Comparison of ENCODE assay signal across 8 cellular contexts in the genomic region with DNA sequence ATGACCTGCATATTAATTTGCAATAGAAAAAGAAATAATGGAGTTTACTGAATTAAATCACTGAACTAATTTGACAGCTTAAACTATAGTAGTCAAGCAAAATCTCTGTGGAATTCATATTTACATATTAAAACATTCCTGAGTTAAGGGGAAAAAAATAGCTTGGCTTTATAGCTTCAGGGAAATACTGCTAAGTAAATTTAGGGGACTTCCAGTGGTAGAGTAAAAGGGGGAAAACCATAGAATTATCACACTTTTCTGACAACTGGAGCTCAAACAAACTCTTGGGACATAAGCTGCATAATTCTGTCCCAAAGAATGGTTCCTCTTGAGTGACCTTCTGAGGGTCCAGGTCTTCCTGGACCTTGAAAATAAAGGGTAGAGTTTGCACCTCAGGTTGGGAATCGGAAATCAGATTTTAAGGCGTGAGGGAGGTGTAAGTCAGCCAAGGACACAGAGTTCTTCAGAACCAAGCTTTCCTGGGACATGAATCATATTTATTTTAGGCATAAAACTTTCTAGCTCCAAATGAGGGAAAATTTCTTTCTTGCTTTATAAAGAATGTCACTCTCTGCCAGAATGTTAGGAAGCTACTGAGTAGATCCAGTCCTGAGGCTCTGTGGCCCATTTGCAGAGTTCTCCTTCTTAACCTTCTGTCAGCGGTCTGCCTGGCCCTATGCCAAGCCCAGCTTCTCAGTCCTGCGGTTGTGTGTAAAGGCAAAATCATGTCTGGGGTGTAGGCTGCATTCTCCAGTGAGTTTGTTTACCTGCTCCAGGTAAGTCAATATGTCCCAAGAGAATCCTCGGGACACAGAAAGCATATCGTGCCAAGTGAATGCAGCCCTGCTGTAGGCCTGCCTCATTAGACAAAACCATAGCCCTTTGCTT. TPM values are rescaled to one million over a fixed set of nuclear protein-coding genes. Genes with fewer than 3 reads are reported as not detected.
A peak's percentile ranks its signal among the peaks of the same experiment; 100 is the strongest.
DNase-seq lines count a peak whose midpoint lies in the region; ATAC-seq, FAIRE-seq and TF ChIP-seq lines count a peak whose summit lies in the region.
"Had no signal": no experiment of that assay in that cellular context is flagged by ENCODE, and none has a peak within 500 bp of the region (broad histone marks: within the 10 kb centered on the region; RNA-seq: fewer than 3 reads in every experiment).

No MANE protein-coding gene starts in this region.

- no peaks in the 10 kb centered on the region for H3K9me3 ChIP-seq in kidney (ENCODE audit: control insufficient read depth in 1 of 2, low read length in 2 of 2)
- H3K9me3 ChIP-seq in tibial nerve, result no peaks in the 10 kb centered on the region
- H3K9me3 ChIP-seq in MM.1S (replicated peaks; ENCODE audit: insufficient read depth, low read length), result no peaks in the 10 kb centered on the region

- no peaks in the 10 kb centered on the region for H3F3A ChIP-seq in MM.1S (ENCODE audit: insufficient read depth, low read length)

- no peak for TF ChIP-seq POLR2A in tibial nerve (IDR thresholded peaks at IDR 0.05)

- H3K9ac ChIP-seq in kidney (ENCODE audit: low read length in 2 of 2) (peak overlapping the region in 1 of 2 donors; percentile 23), MM.1S (ENCODE audit: low read length) (no peak overlapping the region)

- no peaks in the 10 kb centered on the region for H3K79me2 ChIP-seq in MM.1S (ENCODE audit: low read length)

- H3K4me3 ChIP-seq in astrocyte of the cerebellum (ENCODE audit: low read depth, low read length) (no peak overlapping the region), kidney (ENCODE audit: low read length in 2 of 2) (peak overlapping the region; percentile 31 to 36), tibial nerve (no peak overlapping the region), MM.1S (ENCODE audit: low read length) (no peak overlapping the region)
- H3K4me3 ChIP-seq: smooth muscle cell had no signal

- peaks cover 2 to 9% of the 10 kb centered on the region in 2 donors for H3K4me1 ChIP-seq in kidney (ENCODE audit: control insufficient read depth in 1 of 2, insufficient read depth in 1 of 2, low read depth in 1 of 2, low read length in 2 of 2)
- peaks cover 0 to 21% (median 3%) of the 10 kb centered on the region in 4 donors for H3K4me1 ChIP-seq in tibial nerve
- H3K4me1 ChIP-seq in MM.1S (ENCODE audit: low read length), result no peaks in the 10 kb centered on the region

- no peak for FAIRE-seq in kidney (lab: Jason Lieb, UNC)

- H2AFZ ChIP-seq in MM.1S (ENCODE audit: low read length), result no peak overlapping the region

- H4K20me1 ChIP-seq in MM.1S (ENCODE audit: insufficient read depth, low read length), result no peaks in the 10 kb centered on the region

- DNase-seq in NCI-H146 (lab: John Stamatoyannopoulos, UW) (peak; percentile 32), astrocyte of the cerebellum (ENCODE audit: low read depth) (peak; percentile 40), kidney (peak; percentile 93), tibial nerve (ENCODE audit: low spot score in 2 of 2) (peak; percentile 51 to 55), MM.1S (no peak)

- WGBS in tibial nerve, 2 donors, result 31 to 32% methylated on average over 6 of the region's 6 CpGs

- H3K36me3 ChIP-seq in kidney (ENCODE audit: control insufficient read depth in 1 of 2, insufficient read depth in 2 of 2, low read length in 2 of 2), result no peaks in the 10 kb centered on the region
- H3K36me3 ChIP-seq in tibial nerve, result no peaks in the 10 kb centered on the region
- no peaks in the 10 kb centered on the region for H3K36me3 ChIP-seq in MM.1S (replicated peaks; ENCODE audit: insufficient read depth, low read length)

- TF ChIP-seq EP300 in tibial nerve (IDR thresholded peaks at IDR 0.05), result peak; percentile 42 to 50

- in situ Hi-C loops in astrocyte of the cerebellum (cut with HindIII; ENCODE audit: low sequenced_read_pairs), result no loop called here

- no peaks in the 10 kb centered on the region for H3K9me2 ChIP-seq in MM.1S (replicated peaks; ENCODE audit: insufficient read depth, low read length)

- no peak overlapping the region for H3K4me2 ChIP-seq in MM.1S (ENCODE audit: low read depth, low read length)
- H3K4me2 ChIP-seq: smooth muscle cell had no signal

- ATAC-seq in GM21737 (IDR thresholded peaks at IDR 0.05; ENCODE audit: unreplicated experiment) (no peak), HG02642 (IDR thresholded peaks at IDR 0.05; ENCODE audit: poor library complexity, unreplicated experiment) (no peak)

- intact Hi-C loops in kidney (cut with DNase I), result no loop called here

- TF ChIP-seq CTCF in astrocyte of the cerebellum (IDR thresholded peaks at IDR 0.05; ENCODE audit: low read depth, low read length, missing control alignments) (no peak), kidney (IDR thresholded peaks at IDR 0.05; ENCODE audit: borderline replicate concordance, extremely low read depth, insufficient read depth) (no peak), tibial nerve (IDR thresholded peaks at IDR 0.05) (no peak), MM.1S (IDR thresholded peaks at IDR 0.05; ENCODE audit: low read length) (no peak)

- H3K27me3 ChIP-seq in tibial nerve (no peaks in the 10 kb centered on the region), MM.1S (replicated peaks; ENCODE audit: insufficient read depth, low read length) (no peaks in the 10 kb centered on the region)

- H3K27ac ChIP-seq in kidney (ENCODE audit: low read depth in 2 of 2, low read length in 2 of 2) (peak overlapping the region in 1 of 2 donors; percentile 53), tibial nerve (peak overlapping the region in 3 of 4 donors; percentile 15 to 67 (median 66)), MM.1S (ENCODE audit: low read length) (no peak overlapping the region)

RNA-seq across cellular contexts. Expression of a gene that starts 28.9 kb away (rescaled TPM):
- 314 TPM for total RNA-seq in kidney
- polyA plus RNA-seq in kidney (ENCODE audit: insufficient read depth, low read depth, low replicate concordance), result 172 TPM
- total RNA-seq in tibial nerve, result 100 to 1,000 TPM; 186 to 259 (median 198) TPM

RNA-seq across cellular contexts. Expression of a gene that starts 52.4 kb away (rescaled TPM):
- total RNA-seq in kidney, result 75.8 TPM
- polyA plus RNA-seq in kidney (ENCODE audit: insufficient read depth, low read depth, low replicate concordance), result 26.4 TPM
- 10 to 100 TPM; 21.0 to 36.7 (median 27.9) TPM for total RNA-seq in tibial nerve

Comparison
In these comparisons a context has a peak if more than half of its experiments do, and no peak if none do; other contexts are left out.
1. H3K4me3 ChIP-seq: peak in kidney (2 of 2); none in astrocyte of the cerebellum (single experiment), tibial nerve (0 of 4) and MM.1S (single experiment).